Comparison of ENCODE assay signal across 22 cellular contexts in genomic region chr11:93468286-93468685, GRCh38.
DNase-seq lines count a peak whose midpoint lies in the region; ATAC-seq and TF ChIP-seq lines count a peak whose summit lies in the region.
"Had no signal": no experiment of that assay in that cellular context is flagged by ENCODE, and none has a peak within 500 bp of the region (broad histone marks: within the 10 kb centered on the region; RNA-seq: fewer than 3 reads in every experiment).

No MANE protein-coding gene starts in this region.

- TF ChIP-seq CTCF in WTC11 (IDR thresholded peaks at IDR 0.05), result no peak

- H3K27ac Mint-ChIP-seq in WTC11, result peak overlapping the region; percentile 25; the same call in 1 of the 2 replicates
- no peak overlapping the region for H3K27ac Mint-ChIP-seq in T-helper 2 cell treated with Interferon-gamma antibody and Interleukin-4, amounts not matched to agents 5 μg/mL and 100 μg/mL, for 36 hours
- H3K27ac Mint-ChIP-seq: B cell, GM23338, IgD-negative memory B cell had no signal

- intact Hi-C loops in Right ventricle myocardium inferior (cut with DNase I), result no loop called here

- ATAC-seq in WTC11 (no peak), GM18519 (IDR thresholded peaks at IDR 0.05; ENCODE audit: low FRiP score, unreplicated experiment) (no peak), Right ventricle myocardium inferior (no peak)
- ATAC-seq: GM12878, GM23338, Panc1 had no signal

- peaks cover 7% of the 10 kb centered on the region for H3K4me1 Mint-ChIP-seq in WTC11
- H3K4me1 Mint-ChIP-seq in T-helper 2 cell treated with Interferon-gamma antibody and Interleukin-4, amounts not matched to agents 5 μg/mL and 100 μg/mL, for 36 hours (ENCODE audit: low read depth), result peaks cover 3% of the 10 kb centered on the region
- H3K4me1 Mint-ChIP-seq: B cell had no signal

- CTCF ChIA-PET in WTC11 (lab: Charles Lee), result no interaction called here

- H3K27me3 Mint-ChIP-seq in WTC11 (ENCODE audit: low read depth), result no peaks in the 10 kb centered on the region
- H3K27me3 Mint-ChIP-seq in T-helper 2 cell treated with Interferon-gamma antibody and Interleukin-4, amounts not matched to agents 5 μg/mL and 100 μg/mL, for 36 hours (ENCODE audit: low read depth), result peaks cover 3% of the 10 kb centered on the region
- H3K27me3 Mint-ChIP-seq: B cell, IgD-negative memory B cell had no signal

- H3K9me3 Mint-ChIP-seq in WTC11, result no peaks in the 10 kb centered on the region
- H3K9me3 Mint-ChIP-seq in T-helper 2 cell treated with Interferon-gamma antibody and Interleukin-4, amounts not matched to agents 5 μg/mL and 100 μg/mL, for 36 hours, result no peaks in the 10 kb centered on the region
- H3K9me3 Mint-ChIP-seq: IgD-negative memory B cell had no signal

- no peaks in the 10 kb centered on the region for H3K36me3 Mint-ChIP-seq in WTC11
- H3K36me3 Mint-ChIP-seq in T-helper 2 cell treated with Interferon-gamma antibody and Interleukin-4, amounts not matched to agents 5 μg/mL and 100 μg/mL, for 36 hours (ENCODE audit: low read depth), result no peaks in the 10 kb centered on the region
- H3K36me3 Mint-ChIP-seq: IgD-negative memory B cell had no signal

- POLR2A ChIA-PET in WTC11 (lab: Charles Lee), result no interaction called here

- DNase-seq in NCI-H1092 treated with DMSO at 0.1 percent for 48 hours (lab: John Stamatoyannopoulos, UW) (peak; percentile 37), NCI-H1092 (lab: John Stamatoyannopoulos, UW) (no peak), DMS53 treated with DMSO at 0.1 percent for 48 hours (lab: John Stamatoyannopoulos, UW; ENCODE audit: unreplicated experiment) (peak; percentile 77), NCI-H526 treated with DMSO at 0.1 percent for 48 hours (lab: John Stamatoyannopoulos, UW) (peak; percentile 81), WTC11 (ENCODE audit: low spot score) (no peak), Right ventricle myocardium inferior (ENCODE audit: missing footprints) (no peak)
- DNase-seq in T-helper 2 cell treated with Interferon-gamma antibody and Interleukin-4, amounts not matched to agents 5 μg/mL and 100 μg/mL, for 36 hours (ENCODE audit: low spot score), result no peak
- DNase-seq: DMS153, EL, HCEC 1CT, Kasumi-1, MM.1S, NCI-H1930, NCI-H82, SW 1271, T-helper 2 cell had no signal

- H3K4me3 Mint-ChIP-seq in WTC11, result no peak overlapping the region
- no peak overlapping the region for H3K4me3 Mint-ChIP-seq in T-helper 2 cell treated with Interferon-gamma antibody and Interleukin-4, amounts not matched to agents 5 μg/mL and 100 μg/mL, for 36 hours
- H3K4me3 Mint-ChIP-seq: B cell, GM23338 had no signal

TF ChIP-seq in WTC11, 78 proteins besides CTCF, POLR2A, EP300 and RAD21:
- TF ChIP-seq SMAD3 (CRISPR knock-in tag; IDR thresholded peaks at IDR 0.05; ENCODE audit: borderline replicate concordance) (no peak), ZNF425 (CRISPR knock-in tag; conservative IDR thresholded peaks at IDR 0.05) (no peak), NR2C2 (CRISPR knock-in tag; IDR thresholded peaks at IDR 0.05) (no peak), CDX4 (CRISPR knock-in tag; IDR thresholded peaks at IDR 0.05; ENCODE audit: borderline replicate concordance) (no peak), FOXK1 (CRISPR knock-in tag; IDR thresholded peaks at IDR 0.05) (no peak), ZNF671 (CRISPR knock-in tag; IDR thresholded peaks at IDR 0.05) (no peak), NR1H2 (CRISPR knock-in tag; IDR thresholded peaks at IDR 0.05) (no peak), TP53 (CRISPR knock-in tag; IDR thresholded peaks at IDR 0.05) (no peak), FOXP4 (CRISPR knock-in tag; IDR thresholded peaks at IDR 0.05) (no peak)

Comparison
In these comparisons a context has a peak if more than half of its experiments do, and no peak if none do; other contexts are left out.
1. DNase-seq: peak in NCI-H1092 treated with DMSO at 0.1 percent for 48 hours (single experiment), DMS53 treated with DMSO at 0.1 percent for 48 hours (single experiment) and NCI-H526 treated with DMSO at 0.1 percent for 48 hours (single experiment); none in NCI-H1092 (single experiment), WTC11 (single experiment), T-helper 2 cell treated with Interferon-gamma antibody and Interleukin-4, amounts not matched to agents 5 μg/mL and 100 μg/mL, for 36 hours (single experiment) and Right ventricle myocardium inferior (single experiment).